Comparison of ENCODE assay signal across 14 cellular contexts in the genomic region with DNA sequence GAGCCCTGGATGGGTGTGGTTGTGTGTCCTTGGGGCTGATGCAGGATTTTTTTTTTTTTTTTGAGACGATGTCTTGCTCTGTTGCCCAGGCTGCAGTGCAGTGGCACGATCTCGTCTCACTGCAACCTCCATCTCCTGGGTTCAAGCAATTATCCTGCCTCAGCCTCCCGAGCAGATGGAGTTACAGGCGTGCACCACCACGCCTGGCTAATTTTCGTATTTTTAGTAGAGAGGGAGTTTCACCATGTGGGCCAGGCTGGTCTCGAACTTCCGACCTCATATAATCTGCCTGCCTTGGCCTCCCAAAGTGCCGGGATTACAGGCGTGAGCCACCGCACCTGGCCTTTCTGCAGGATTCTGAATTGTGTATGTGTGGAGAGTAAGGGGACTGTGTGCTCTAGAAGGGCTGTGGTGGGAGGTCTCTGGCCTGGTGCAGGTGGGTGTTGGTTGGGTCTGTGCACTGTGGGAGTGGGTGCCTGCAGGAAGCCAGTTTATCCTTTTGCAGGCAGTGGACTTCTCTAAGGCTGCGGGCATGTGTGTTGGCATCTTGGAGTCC. TPM values are rescaled to one million over a fixed set of nuclear protein-coding genes. Genes with fewer than 3 reads are reported as not detected.
DNase-seq lines count a peak whose midpoint lies in the region; ATAC-seq and TF ChIP-seq lines count a peak whose summit lies in the region.
"Had no signal": no experiment of that assay in that cellular context is flagged by ENCODE, and none has a peak within 500 bp of the region (broad histone marks: within the 10 kb centered on the region; RNA-seq: fewer than 3 reads in every experiment).

No MANE protein-coding gene starts in this region.

- peak overlapping the region; percentile 76 for H3K27ac Mint-ChIP-seq in GM23338
- H3K27ac Mint-ChIP-seq: CD4-positive, CD25-positive, alpha-beta regulatory T cell had no signal

- H3K27ac ChIP-seq in GM23338 (ENCODE audit: low read depth) = peak overlapping the region; percentile 40
- peak overlapping the region; percentile 80 for H3K27ac ChIP-seq in RWPE2 (ENCODE audit: poor library complexity, severe bottlenecking)
- no peak overlapping the region for H3K27ac ChIP-seq in iPS-20b (ENCODE audit: low read length)
- H3K27ac ChIP-seq in skin epidermis = peak overlapping the region in 18 of 21 experiments; percentile 34 to 87 (median 71)
- H3K27ac ChIP-seq: KMS-11 had no signal

- no peaks in the 10 kb centered on the region for H3K9me2 ChIP-seq in GM23338 (ENCODE audit: insufficient read depth)

- ATAC-seq in GM23338 (no peak), RWPE2 (ENCODE audit: low read depth) (no peak), GM21825 (IDR thresholded peaks at IDR 0.05; ENCODE audit: unreplicated experiment) (no peak), mucosa of descending colon (no peak)

- no peak for TF ChIP-seq CTCF in GM23338 (conservative IDR thresholded peaks at IDR 0.05; ENCODE audit: low read depth in 2 of 2)
- no peak for TF ChIP-seq CTCF in RWPE2 (IDR thresholded peaks at IDR 0.05; ENCODE audit: poor library complexity, severe bottlenecking)
- no peak for TF ChIP-seq CTCF in mucosa of descending colon (IDR thresholded peaks at IDR 0.05)

- no peaks in the 10 kb centered on the region for H3K9me3 ChIP-seq in RWPE2 (ENCODE audit: severe bottlenecking)
- H3K9me3 ChIP-seq in iPS-20b (ENCODE audit: insufficient read depth, low read depth, low read length) = no peaks in the 10 kb centered on the region
- no peaks in the 10 kb centered on the region for H3K9me3 ChIP-seq in mucosa of descending colon

- H3K4me1 ChIP-seq in GM23338 (ENCODE audit: insufficient read depth) (peaks cover 45% of the 10 kb centered on the region), RWPE2 (ENCODE audit: insufficient read depth, poor library complexity, severe bottlenecking) (peaks cover 43% of the 10 kb centered on the region), iPS-20b (ENCODE audit: insufficient read depth, low read length) (peaks cover 22% of the 10 kb centered on the region), mucosa of descending colon (ENCODE audit: low read depth) (peaks cover 31% of the 10 kb centered on the region)

- intact Hi-C loops in mucosa of descending colon (cut with DNase I, micrococcal nuclease) = no loop called here

- peaks cover 26% of the 10 kb centered on the region for H3F3A ChIP-seq in GM23338 (replicated peaks; ENCODE audit: low read depth)

- H3K4me2 ChIP-seq in GM23338 = peak overlapping the region; percentile 0
- H3K4me2 ChIP-seq: KMS-11 had no signal

- H3K27me3 Mint-ChIP-seq in GM23338 (ENCODE audit: insufficient read depth, low read depth, poor library complexity) = peaks cover 22% of the 10 kb centered on the region

- no peaks in the 10 kb centered on the region for H3K36me3 Mint-ChIP-seq in GM23338 (ENCODE audit: low read depth)
- H3K36me3 Mint-ChIP-seq: CD4-positive, CD25-positive, alpha-beta regulatory T cell had no signal

- DNase-seq in GM23338 (ENCODE audit: low spot score) (no peak), RWPE2 (ENCODE audit: low spot score) (no peak), NCI-H748 (lab: John Stamatoyannopoulos, UW; ENCODE audit: unreplicated experiment) (no peak), mucosa of descending colon (no peak)
- DNase-seq: CD4-positive, CD25-positive, alpha-beta regulatory T cell; NCI-H187; NCI-H526 had no signal

- no peaks in the 10 kb centered on the region; the same call in 2 of the 3 replicates for H3K9me3 Mint-ChIP-seq in GM23338
- H3K9me3 Mint-ChIP-seq: CD4-positive, CD25-positive, alpha-beta regulatory T cell had no signal

- H3K27me3 ChIP-seq in GM23338 (ENCODE audit: insufficient read depth) (0 out of 2 replicates have a peak, but pooled peaks cover under 1% of the 10 kb centered on the region), RWPE2 (ENCODE audit: insufficient read depth, poor library complexity, severe bottlenecking) (no peaks in the 10 kb centered on the region), iPS-20b (ENCODE audit: insufficient read depth, low read length) (no peaks in the 10 kb centered on the region)

- peak overlapping the region; percentile 64; the same call in 1 of the 2 replicates for H3K9ac ChIP-seq in iPS-20b (ENCODE audit: low read depth, low read length)
- H3K9ac ChIP-seq: KMS-11 had no signal

- no peaks in the 10 kb centered on the region for H4K20me1 ChIP-seq in GM23338 (replicated peaks; ENCODE audit: insufficient read depth)

- no peak overlapping the region for H2AFZ ChIP-seq in GM23338

- H3K4me3 ChIP-seq in GM23338 (no peak overlapping the region), RWPE2 (ENCODE audit: severe bottlenecking) (peak overlapping the region; percentile 2), iPS-20b (ENCODE audit: low read length) (no peak overlapping the region), skin epidermis (no peak overlapping the region), mucosa of descending colon (no peak overlapping the region)

- peaks cover 41% of the 10 kb centered on the region for H3K4me1 Mint-ChIP-seq in GM23338

- no peak overlapping the region; the same call in 2 of the 3 replicates for H3K4me3 Mint-ChIP-seq in GM23338
- H3K4me3 Mint-ChIP-seq: CD4-positive, CD25-positive, alpha-beta regulatory T cell had no signal

- 0 out of 2 replicates have a peak, but pooled peaks cover 5% of the 10 kb centered on the region for H3K79me2 ChIP-seq in GM23338 (replicated peaks; ENCODE audit: insufficient read depth)

- no peaks in the 10 kb centered on the region for H3K36me3 ChIP-seq in GM23338 (ENCODE audit: insufficient read depth)
- H3K36me3 ChIP-seq in RWPE2 (ENCODE audit: low read depth) = no peaks in the 10 kb centered on the region
- no peaks in the 10 kb centered on the region for H3K36me3 ChIP-seq in iPS-20b (ENCODE audit: insufficient read depth, low read depth, low read length)
- no peaks in the 10 kb centered on the region for H3K36me3 ChIP-seq in mucosa of descending colon (ENCODE audit: low read depth)

TF ChIP-seq in GM23338, 12 proteins besides CTCF, POLR2A, EP300 and RAD21:
- TF ChIP-seq STAT1 (IDR thresholded peaks at IDR 0.05; ENCODE audit: unreplicated experiment) = no peak
- no peak for TF ChIP-seq POLR2AphosphoS5 (IDR thresholded peaks at IDR 0.05; ENCODE audit: low read depth)
- no peak for TF ChIP-seq JUNB (IDR thresholded peaks at IDR 0.05; ENCODE audit: unreplicated experiment)

RNA-seq across cellular contexts. Expression of gene ID1, which starts 11.0 kb away (rescaled TPM):
- 452 and 479 TPM in 2 replicates for total RNA-seq in GM23338 (2014; rRNA removed; shearing (Covaris generic))
- 221 and 224 TPM in 2 replicates for polyA plus RNA-seq in GM23338 (2016; fragmentation: Nextera tagmentation; extraction: Ambion mirVana)
- total RNA-seq in mucosa of descending colon = 100 to 1,000 TPM; 172 to 414 (median 201) TPM

RNA-seq across cellular contexts. Expression of gene COX4I2, which starts 43.6 kb away (rescaled TPM):
- not detected in 2 replicates for total RNA-seq in GM23338 (2014; rRNA removed; shearing (Covaris generic))
- 0.63 and 1.1 TPM in 2 replicates for polyA plus RNA-seq in GM23338 (2016; fragmentation: Nextera tagmentation; extraction: Ambion mirVana)
- total RNA-seq in mucosa of descending colon = under 1 TPM; 0.63 to 0.90 (median 0.76) TPM
- total RNA-seq: CD4-positive, CD25-positive, alpha-beta regulatory T cell; G401; left lobe of liver; osteoblast had no signal
- polyA plus RNA-seq: CD4-positive, CD25-positive, alpha-beta regulatory T cell had no signal
